ENCODE assay signal across 8 cellular contexts in the genomic region with DNA sequence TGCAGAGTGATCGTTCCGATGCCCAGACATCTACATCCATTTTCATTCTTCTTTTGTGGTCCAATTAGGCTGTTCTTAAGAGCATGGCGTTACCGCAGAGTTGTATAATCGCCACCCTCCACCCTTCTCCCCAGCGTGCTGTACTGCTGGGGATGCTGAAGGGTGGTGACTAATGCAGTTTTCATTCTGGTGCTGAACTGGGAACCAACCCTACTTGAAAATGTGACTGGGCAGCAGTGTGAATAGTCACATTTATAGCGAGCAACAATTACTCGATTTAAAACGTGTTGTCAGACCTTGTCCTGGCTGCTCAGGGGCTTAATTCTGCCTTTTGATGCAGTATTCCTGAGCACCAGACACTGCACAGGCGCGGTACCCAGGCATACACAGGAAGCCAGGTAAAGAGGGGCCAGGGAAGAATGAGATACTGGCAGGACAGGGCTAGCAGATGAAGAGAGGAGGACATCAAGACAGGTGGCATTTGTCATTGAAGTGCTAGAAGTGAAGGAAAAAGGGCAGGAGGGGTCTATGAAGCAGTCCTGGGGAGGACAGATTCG. TPM values are rescaled to one million over a fixed set of nuclear protein-coding genes. Genes with fewer than 3 reads are reported as not detected.
DNase-seq lines count a peak whose midpoint lies in the region; ATAC-seq and TF ChIP-seq lines count a peak whose summit lies in the region.

No MANE protein-coding gene starts in this region.

- H3K36me3 ChIP-seq in HUES64 (ENCODE audit: insufficient read depth, low read length) (peaks cover 21% of the 10 kb centered on the region), heart right ventricle (peaks cover 0 to 33% (median 0%) of the 10 kb centered on the region in 9 donors), psoas muscle (ENCODE audit: insufficient read depth in 1 of 2, low read depth in 1 of 2) (peaks cover 0 to 16% of the 10 kb centered on the region in 2 donors)

- H3K4me1 Mint-ChIP-seq in activated T-helper 17 cell treated with anti-CD3 and anti-CD28 coated beads, Interleukin-2, amount 50 U/mL, for 72 hours: peaks cover 23% of the 10 kb centered on the region

- H3K4me3 ChIP-seq in HUES64 (ENCODE audit: low read length) (peak overlapping the region; percentile 95), heart right ventricle (peak overlapping the region; percentile 60 to 96 (median 82)), psoas muscle (peak overlapping the region; percentile 89)

- H3K9me3 ChIP-seq in HUES64 (ENCODE audit: insufficient read depth, low read depth, low read length): no peaks in the 10 kb centered on the region
- no peaks in the 10 kb centered on the region for H3K9me3 ChIP-seq in heart right ventricle
- no peaks in the 10 kb centered on the region for H3K9me3 ChIP-seq in psoas muscle

- peaks cover 25% of the 10 kb centered on the region for H3K4me1 ChIP-seq in HUES64 (ENCODE audit: insufficient read depth, low read length)
- H3K4me1 ChIP-seq in heart right ventricle: peaks cover 6 to 41% (median 32%) of the 10 kb centered on the region in 9 donors
- H3K4me1 ChIP-seq in psoas muscle: peaks cover 30% of the 10 kb centered on the region

- WGBS in HUES64: 33% methylated on average over 12 of the region's 12 CpGs
- WGBS in heart right ventricle, 2 donors: 15 to 18% methylated on average over 12 of the region's 12 CpGs
- WGBS in psoas muscle, 3 donors: 18 to 20% (median 19%) methylated on average over 12 of the region's 12 CpGs

- peaks cover 51% of the 10 kb centered on the region for H3K36me3 Mint-ChIP-seq in activated T-helper 17 cell treated with anti-CD3 and anti-CD28 coated beads, Interleukin-2, amount 50 U/mL, for 72 hours (ENCODE audit: low read depth)

- intact Hi-C loops in heart right ventricle (cut with DNase I) (loop anchor here in 3 of 10 donors (5.0 kb wide), 2 partner anchors 69 to 81 kb away; partner anchors contain the start of gene TUT7 (in 2 of the 3)), psoas muscle (cut with DNase I) (loop anchor here in 1 of 2 donors (5.0 kb wide), 1 partner anchor 69 kb away; the partner anchor contains the start of gene TUT7)

- H3K27me3 ChIP-seq in HUES64 (ENCODE audit: insufficient read depth, low read length) (peaks cover 3% of the 10 kb centered on the region; the same call in 1 of the 2 replicates), heart right ventricle (no peaks in the 10 kb centered on the region), psoas muscle (ENCODE audit: insufficient read depth in 3 of 3, low read length in 2 of 3) (no peaks in the 10 kb centered on the region)

- H3K27ac ChIP-seq in HUES64 (ENCODE audit: low read depth, low read length) (peak overlapping the region; percentile 1; the same call in 1 of the 2 replicates), heart right ventricle (peak overlapping the region in 9 of 10 donors; percentile 89 to 99 (median 97)), psoas muscle (peak overlapping the region; percentile 99)

- ATAC-seq in GM21360 (IDR thresholded peaks at IDR 0.05; ENCODE audit: unreplicated experiment) (peak; percentile 20), heart right ventricle (peak; percentile 3 to 51 (median 35)), psoas muscle (peak; percentile 18 to 51 (median 35))
- ATAC-seq in activated T-helper 17 cell treated with anti-CD3 and anti-CD28 coated beads, Interleukin-2, amount 50 U/mL, for 72 hours (replicated peaks): peak; percentile 71

- TF ChIP-seq CTCF in heart right ventricle (IDR thresholded peaks at IDR 0.05) (no peak), psoas muscle (IDR thresholded peaks at IDR 0.05) (no peak)

- H3K9ac ChIP-seq in HUES64 (ENCODE audit: low read depth, low read length): peak overlapping the region; percentile 70

- peak overlapping the region; percentile 90 for H3K27ac Mint-ChIP-seq in activated T-helper 17 cell treated with anti-CD3 and anti-CD28 coated beads, Interleukin-2, amount 50 U/mL, for 72 hours

- H3K4me3 Mint-ChIP-seq in activated T-helper 17 cell treated with anti-CD3 and anti-CD28 coated beads, Interleukin-2, amount 50 U/mL, for 72 hours: peak overlapping the region; percentile 89

- peak; percentile 38 for DNase-seq in COLO829 (ENCODE audit: low spot score)
- DNase-seq in heart right ventricle: no peak
- no peak for DNase-seq in psoas muscle
- DNase-seq in activated CD4-positive, alpha-beta T cell treated with anti-CD3 and anti-CD28 coated beads for 48 hours: no peak
- no peak for DNase-seq in cerebellar cortex (ENCODE audit: low spot score)

- no peaks in the 10 kb centered on the region for H3K27me3 Mint-ChIP-seq in activated T-helper 17 cell treated with anti-CD3 and anti-CD28 coated beads, Interleukin-2, amount 50 U/mL, for 72 hours

- H3K9me3 Mint-ChIP-seq in activated T-helper 17 cell treated with anti-CD3 and anti-CD28 coated beads, Interleukin-2, amount 50 U/mL, for 72 hours: no peaks in the 10 kb centered on the region

RNA-seq across cellular contexts. Expression of gene ISCA1, which starts 0.7 kb away (rescaled TPM):
- 46.5 TPM for polyA plus RNA-seq in HUES64 (2013, experiment 1 of 2)
- 44.1 TPM for polyA plus RNA-seq in HUES64 (2013, experiment 2 of 2)
- total RNA-seq in activated T-helper 17 cell treated with anti-CD3 and anti-CD28 coated beads, Interleukin-2, amount 50 U/mL, for 72 hours: 10 to 100 TPM; 33.2 to 34.6 TPM
- 10 to 100 TPM; 50.7 to 86.1 (median 71.7) TPM for total RNA-seq in heart right ventricle
- 10 to 100 TPM; 27.1 to 42.0 TPM for polyA plus RNA-seq in heart right ventricle
- total RNA-seq in psoas muscle: 10 to 100 TPM; 44.5 to 66.4 (median 50.0) TPM
- polyA plus RNA-seq in psoas muscle: 100 to 1,000 TPM in 1 of 3 donors, 10 to 100 TPM in 2; 69.4 to 130 (median 79.9) TPM

RNA-seq across cellular contexts. Expression of gene C9orf153, which starts 23.6 kb away (rescaled TPM):
- not detected for polyA plus RNA-seq in HUES64 (2013, experiment 1 of 2)
- not detected for polyA plus RNA-seq in HUES64 (2013, experiment 2 of 2)
- 1 to 10 TPM in 1 of 2 donors, under 1 TPM in 1; 0.26 to 1.0 TPM for total RNA-seq in activated T-helper 17 cell treated with anti-CD3 and anti-CD28 coated beads, Interleukin-2, amount 50 U/mL, for 72 hours
- total RNA-seq in heart right ventricle (under 1 TPM in 8 of 10 donors, not detected in 2; 0.14 to 0.72 (median 0.34) TPM), psoas muscle (under 1 TPM in 3 of 4 donors, not detected in 1; 0.13 to 0.51 (median 0.36) TPM)
- polyA plus RNA-seq in heart right ventricle (under 1 TPM; 0.06 to 0.44 TPM), psoas muscle (under 1 TPM; 0.04 to 0.22 (median 0.09) TPM)

Comparison
In these comparisons a context has a peak if more than half of its experiments do, and no peak if none do; other contexts are left out.
1. ATAC-seq: peak in every context shown above with its lines; median percentile 71 in activated T-helper 17 cell treated with anti-CD3 and anti-CD28 coated beads, Interleukin-2, amount 50 U/mL, for 72 hours; 35 in heart right ventricle; 35 in psoas muscle; 20 in GM21360.
2. H3K27ac ChIP-seq: peak in every context shown above with its lines; median percentile 99 in psoas muscle; 97 in heart right ventricle; 1 in HUES64.